1 cellular context compared by ENCODE assay signal in the genomic region with DNA sequence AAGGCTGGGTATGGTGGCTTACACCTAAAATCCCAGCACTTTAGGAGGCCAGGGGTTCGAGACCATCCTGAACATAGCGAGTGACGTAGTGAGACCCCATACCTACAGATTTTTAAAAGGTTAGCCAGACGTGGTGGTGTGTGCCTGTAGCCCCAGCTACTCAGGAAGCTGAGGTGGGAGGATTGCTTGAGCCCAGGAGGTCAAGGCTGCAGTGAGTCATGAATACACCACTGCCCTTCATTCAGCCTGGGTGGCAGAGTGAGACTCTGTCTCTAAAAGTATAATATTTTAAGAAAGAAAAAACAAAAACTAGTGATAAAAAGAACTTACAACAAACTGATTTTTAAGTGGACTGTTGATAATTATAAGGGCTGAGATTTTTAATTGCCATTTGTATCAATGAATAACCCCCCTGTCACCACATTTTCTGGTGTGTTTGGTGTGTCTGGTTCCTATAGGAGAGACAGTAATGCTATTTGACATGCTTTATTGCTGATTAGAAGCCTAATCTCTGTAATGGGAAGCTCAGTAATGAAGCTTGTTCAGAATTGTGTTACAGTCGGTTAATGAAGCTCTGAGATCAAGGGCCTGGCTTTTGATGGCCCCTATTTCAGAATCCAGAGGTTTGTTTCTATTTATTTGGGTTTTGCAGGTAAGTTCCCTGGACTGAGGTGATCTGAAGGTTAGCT.
TF ChIP-seq lines count a peak whose summit lies in the region.

No MANE protein-coding gene starts in this region.

TF ChIP-seq in IMR-90, 13 proteins besides CTCF, POLR2A, EP300 and RAD21 (continued from another document):
- TF ChIP-seq ELK1 (IDR thresholded peaks at IDR 0.05; ENCODE audit: borderline replicate concordance, low read depth, low read length), result no peak
- no peak for TF ChIP-seq BHLHE40 (IDR thresholded peaks at IDR 0.05; ENCODE audit: low read depth, low read length)
- TF ChIP-seq MAZ (IDR thresholded peaks at IDR 0.05; ENCODE audit: borderline replicate concordance, low read depth, low read length), result no peak
- no peak for TF ChIP-seq MAFK (IDR thresholded peaks at IDR 0.05; ENCODE audit: low read depth, low read length)
- no peak for TF ChIP-seq SMC3 (IDR thresholded peaks at IDR 0.05; ENCODE audit: low read depth, low read length)
